Comparison of ENCODE assay signal across 8 cellular contexts in the genomic region with DNA sequence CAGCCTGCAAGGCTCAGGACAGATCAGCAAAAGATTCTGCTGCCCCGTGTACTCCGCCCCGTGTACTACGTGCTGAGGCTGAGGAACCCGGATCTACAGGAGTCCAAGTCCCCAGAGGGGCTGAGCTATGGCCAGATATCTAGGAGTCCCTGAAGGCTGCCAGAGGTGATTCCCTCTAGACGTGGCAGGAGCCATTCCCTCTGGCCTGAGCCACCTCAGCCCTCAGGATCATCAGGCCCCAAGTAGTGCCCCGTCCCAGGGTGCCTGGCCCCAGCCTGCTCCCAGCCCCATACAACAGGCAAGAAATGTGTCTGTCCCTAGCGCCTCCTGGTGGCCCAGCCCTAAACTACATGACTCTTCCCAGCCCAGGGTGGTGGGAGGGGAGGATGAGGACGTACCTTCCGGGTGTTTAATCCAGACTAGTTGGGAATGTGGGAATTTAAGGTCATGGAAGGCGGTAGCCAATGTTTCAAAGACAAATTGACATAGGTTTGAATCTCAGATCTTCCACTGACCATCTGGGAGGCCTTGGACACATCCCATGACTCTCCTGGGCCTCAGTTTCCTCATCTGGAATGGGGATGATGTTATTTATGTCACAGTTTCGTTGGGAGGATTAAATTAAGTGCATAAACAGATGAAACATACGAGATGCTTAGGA. TPM values are rescaled to one million over a fixed set of nuclear protein-coding genes. Genes with fewer than 3 reads are reported as not detected.
DNase-seq lines count a peak whose midpoint lies in the region; ATAC-seq, FAIRE-seq and TF ChIP-seq lines count a peak whose summit lies in the region.

No MANE protein-coding gene starts in this region.

- H3K9me3 ChIP-seq in cardiac muscle cell (ENCODE audit: low read depth) = no peaks in the 10 kb centered on the region

- no peak for FAIRE-seq in urothelium cell line (lab: Jason Lieb, UNC)

- peak; percentile 82 for DNase-seq in 8988T
- peak; percentile 84 for DNase-seq in M059J (ENCODE audit: low read depth)
- peak; percentile 52 for DNase-seq in SKM-1 treated with dmso at 0.1 percent for 144 hours (lab: John Stamatoyannopoulos, UW; ENCODE audit: unreplicated experiment)
- DNase-seq in activated naive CD4-positive, alpha-beta T cell treated with anti-CD3 and anti-CD28 coated beads, Interleukin-2, amount 50 U/mL, for 72 hours (ENCODE audit: low spot score in 2 of 2) = peak; percentile 86 to 92
- DNase-seq in cardiac muscle cell (ENCODE audit: low read depth in 1 of 2, low spot score in 1 of 2) = peak; percentile 83 to 90
- peak; percentile 62 for DNase-seq in putamen (ENCODE audit: low spot score)
- DNase-seq in urothelium cell line (ENCODE audit: low spot score) = peak; percentile 92

- H3K4me3 ChIP-seq in cardiac muscle cell = no peak overlapping the region

- no peaks in the 10 kb centered on the region for H3K36me3 ChIP-seq in cardiac muscle cell

- H3K27ac ChIP-seq in cardiac muscle cell = no peak overlapping the region

- peak; percentile 69 for ATAC-seq in GM18498 (IDR thresholded peaks at IDR 0.05; ENCODE audit: unreplicated experiment)
- peak; percentile 89 to 94 for ATAC-seq in activated naive CD4-positive, alpha-beta T cell treated with anti-CD3 and anti-CD28 coated beads, Interleukin-2, amount 50 U/mL, for 72 hours

- H3K27me3 ChIP-seq in cardiac muscle cell = no peaks in the 10 kb centered on the region

- no peaks in the 10 kb centered on the region for H3K36me3 Mint-ChIP-seq in activated naive CD4-positive, alpha-beta T cell treated with anti-CD3 and anti-CD28 coated beads, Interleukin-2, amount 50 U/mL, for 72 hours

- H3K9me3 Mint-ChIP-seq in activated naive CD4-positive, alpha-beta T cell treated with anti-CD3 and anti-CD28 coated beads, Interleukin-2, amount 50 U/mL, for 72 hours = no peaks in the 10 kb centered on the region

- H3K4me1 ChIP-seq in cardiac muscle cell (ENCODE audit: low read depth) = peaks cover 9% of the 10 kb centered on the region

- H3K27ac Mint-ChIP-seq in activated naive CD4-positive, alpha-beta T cell treated with anti-CD3 and anti-CD28 coated beads, Interleukin-2, amount 50 U/mL, for 72 hours = no peak overlapping the region

- peak; percentile 96 for TF ChIP-seq CTCF in cardiac muscle cell (IDR thresholded peaks at IDR 0.05; ENCODE audit: low read depth, low read length)

RNA-seq across cellular contexts. Expression of gene PTPN1, which starts 49.4 kb away (rescaled TPM):
- 62.0 and 84.9 TPM in 2 replicates for total RNA-seq in M059J (2014; rRNA removed; shearing (Covaris generic))
- total RNA-seq in activated naive CD4-positive, alpha-beta T cell treated with anti-CD3 and anti-CD28 coated beads, Interleukin-2, amount 50 U/mL, for 72 hours = 100 to 1,000 TPM in 1 of 2 donors, 10 to 100 TPM in 1; 52.6 to 113 TPM
- 28.3 and 29.4 TPM in 2 replicates for total RNA-seq in cardiac muscle cell
- polyA plus RNA-seq in cardiac muscle cell = 19.4 and 22.7 TPM in 2 replicates
